12 cellular contexts compared by ENCODE assay signal in genomic region chr20:49594929-49595311, GRCh38. TPM values are rescaled to one million over a fixed set of nuclear protein-coding genes. Genes with fewer than 3 reads are reported as not detected.
DNase-seq lines count a peak whose midpoint lies in the region; ATAC-seq and TF ChIP-seq lines count a peak whose summit lies in the region.
"Had no signal": no experiment of that assay in that cellular context is flagged by ENCODE, and none has a peak within 500 bp of the region (broad histone marks: within the 10 kb centered on the region; RNA-seq: fewer than 3 reads in every experiment).

No MANE protein-coding gene starts in this region.

- H3K4me1 ChIP-seq in left ventricle myocardium inferior = peaks cover 56% of the 10 kb centered on the region
- no peaks in the 10 kb centered on the region for H3K4me1 ChIP-seq in muscle layer of duodenum (ENCODE audit: control insufficient read depth in 1 of 2, insufficient read depth in 2 of 2, low read length in 2 of 2)
- no peaks in the 10 kb centered on the region for H3K4me1 ChIP-seq in aorta (ENCODE audit: control insufficient read depth in 1 of 2, insufficient read depth in 2 of 2, low read length in 2 of 2)
- H3K4me1 ChIP-seq: foreskin keratinocyte, parathyroid adenoma had no signal

- H3K27me3 ChIP-seq in left ventricle myocardium inferior (ENCODE audit: low read depth) (no peaks in the 10 kb centered on the region), muscle layer of duodenum (ENCODE audit: low read depth, low read length) (no peaks in the 10 kb centered on the region), aorta (ENCODE audit: control insufficient read depth in 1 of 2, insufficient read depth in 2 of 2, low read length in 1 of 2) (no peaks in the 10 kb centered on the region)
- H3K27me3 ChIP-seq: thyroid gland had no signal

- no peak overlapping the region for H3K4me3 ChIP-seq in left ventricle myocardium inferior
- no peak overlapping the region for H3K4me3 ChIP-seq in muscle layer of duodenum (ENCODE audit: low read depth in 1 of 2, low read length in 2 of 2)
- no peak overlapping the region for H3K4me3 ChIP-seq in aorta (ENCODE audit: low read length in 2 of 2)
- H3K4me3 ChIP-seq: thyroid gland had no signal

- ATAC-seq in left ventricle myocardium superior = no peak
- ATAC-seq in aorta (ENCODE audit: low FRiP score) = peak; percentile 1

- H3K9me3 Mint-ChIP-seq in activated naive CD8-positive, alpha-beta T cell treated with anti-CD3 and anti-CD28 coated beads for 36 hours = peaks cover 9% of the 10 kb centered on the region

- DNase-seq in left ventricle myocardium inferior (no peak), left ventricle myocardium superior (no peak), aorta (no peak), nucleus accumbens (lab: John Stamatoyannopoulos, UW) (no peak), ureter (ENCODE audit: low spot score) (no peak), hepatic stellate cell (ENCODE audit: low spot score) (no peak)
- no peak for DNase-seq in activated naive CD8-positive, alpha-beta T cell treated with anti-CD3 and anti-CD28 coated beads for 36 hours
- DNase-seq: NCI-H1092 treated with DMSO at 0.1 percent for 48 hours had no signal

- peaks cover 67% of the 10 kb centered on the region for H3K4me1 Mint-ChIP-seq in activated naive CD8-positive, alpha-beta T cell treated with anti-CD3 and anti-CD28 coated beads for 36 hours

- 71 to 84% methylated on average over 5 to 6 of the region's 6 CpGs for WGBS in aorta, 2 donors

- no peak for TF ChIP-seq CTCF in left ventricle myocardium inferior (IDR thresholded peaks at IDR 0.05; ENCODE audit: borderline replicate concordance)

- intact Hi-C loops in left ventricle myocardium inferior (cut with micrococcal nuclease) (no loop called here), left ventricle myocardium superior (cut with micrococcal nuclease) (no loop called here), aorta (cut with DNase I) (no loop called here)

- peak overlapping the region; percentile 96 for H3K27ac Mint-ChIP-seq in activated naive CD8-positive, alpha-beta T cell treated with anti-CD3 and anti-CD28 coated beads for 36 hours

- no peaks in the 10 kb centered on the region for H3K36me3 ChIP-seq in left ventricle myocardium inferior
- H3K36me3 ChIP-seq in muscle layer of duodenum (ENCODE audit: control insufficient read depth in 1 of 2, insufficient read depth in 2 of 2, low read length in 2 of 2) = no peaks in the 10 kb centered on the region
- H3K36me3 ChIP-seq in aorta (ENCODE audit: control insufficient read depth in 1 of 2, insufficient read depth in 2 of 2, low read length in 1 of 2) = no peaks in the 10 kb centered on the region
- H3K36me3 ChIP-seq: thyroid gland had no signal

- peak overlapping the region; percentile 53 for H3K4me3 Mint-ChIP-seq in activated naive CD8-positive, alpha-beta T cell treated with anti-CD3 and anti-CD28 coated beads for 36 hours

- H3K36me3 Mint-ChIP-seq in activated naive CD8-positive, alpha-beta T cell treated with anti-CD3 and anti-CD28 coated beads for 36 hours = peaks cover 18% of the 10 kb centered on the region

- H3K27me3 Mint-ChIP-seq in activated naive CD8-positive, alpha-beta T cell treated with anti-CD3 and anti-CD28 coated beads for 36 hours = peaks cover 22% of the 10 kb centered on the region

- H3K27ac ChIP-seq in left ventricle myocardium inferior (replicated peaks) = peak overlapping the region; percentile 80
- peak overlapping the region; percentile 75 for H3K27ac ChIP-seq in muscle layer of duodenum (ENCODE audit: low read length)
- H3K27ac ChIP-seq in aorta (ENCODE audit: low read depth in 1 of 2, low read length in 2 of 2) = peak overlapping the region in 1 of 2 donors; percentile 39
- H3K27ac ChIP-seq: foreskin keratinocyte, parathyroid adenoma had no signal

- H3K9me3 ChIP-seq in left ventricle myocardium inferior (replicated peaks) (no peaks in the 10 kb centered on the region), muscle layer of duodenum (ENCODE audit: control insufficient read depth in 1 of 2, low read length in 2 of 2) (no peaks in the 10 kb centered on the region), aorta (ENCODE audit: control insufficient read depth, low read length) (no peaks in the 10 kb centered on the region)
- H3K9me3 ChIP-seq: thyroid gland had no signal

RNA-seq across cellular contexts. Expression of gene PTGIS, which starts 27.0 kb away (rescaled TPM):
- 26.3 TPM for total RNA-seq in left ventricle myocardium inferior
- 24.0 TPM for total RNA-seq in left ventricle myocardium superior
- under 1 TPM; 0.04 to 0.08 TPM for total RNA-seq in activated naive CD8-positive, alpha-beta T cell treated with anti-CD3 and anti-CD28 coated beads for 36 hours
- total RNA-seq in aorta = 100 to 1,000 TPM; 351 to 637 TPM
- polyA plus RNA-seq in aorta = 100 to 1,000 TPM in 1 of 2 donors, 10 to 100 TPM in 1; 53.6 to 115 TPM
- 57.8 TPM for total RNA-seq in ureter
- total RNA-seq: foreskin keratinocyte had no signal
- polyA plus RNA-seq: foreskin keratinocyte had no signal

Comparison
In these comparisons a context has a peak if more than half of its experiments do, and no peak if none do; other contexts are left out.
1. RNA of gene PTGIS, which starts 27.0 kb away (total RNA-seq): 351 to 637 TPM in aorta, 57.8 TPM in ureter (single experiment), 26.3 TPM in left ventricle myocardium inferior (single experiment) and 24.0 TPM in left ventricle myocardium superior (single experiment); 0.04 to 0.08 TPM in activated naive CD8-positive, alpha-beta T cell treated with anti-CD3 and anti-CD28 coated beads for 36 hours; every median in the first group is over 10 times any median in the second.